In genomic region chr12:120709976-120710804, GRCh38 we compare ENCODE assay signal across 1 cellular context.
TF ChIP-seq lines count a peak whose summit lies in the region.

UNC119B (plus strand) TSS chr12:120710458; CDS start chr12:120710475, 17 bp downstream.

TF ChIP-seq in HCT116, 20 proteins besides CTCF, POLR2A, EP300 and RAD21 (continued from another document):
- TF ChIP-seq, protein P1, sequence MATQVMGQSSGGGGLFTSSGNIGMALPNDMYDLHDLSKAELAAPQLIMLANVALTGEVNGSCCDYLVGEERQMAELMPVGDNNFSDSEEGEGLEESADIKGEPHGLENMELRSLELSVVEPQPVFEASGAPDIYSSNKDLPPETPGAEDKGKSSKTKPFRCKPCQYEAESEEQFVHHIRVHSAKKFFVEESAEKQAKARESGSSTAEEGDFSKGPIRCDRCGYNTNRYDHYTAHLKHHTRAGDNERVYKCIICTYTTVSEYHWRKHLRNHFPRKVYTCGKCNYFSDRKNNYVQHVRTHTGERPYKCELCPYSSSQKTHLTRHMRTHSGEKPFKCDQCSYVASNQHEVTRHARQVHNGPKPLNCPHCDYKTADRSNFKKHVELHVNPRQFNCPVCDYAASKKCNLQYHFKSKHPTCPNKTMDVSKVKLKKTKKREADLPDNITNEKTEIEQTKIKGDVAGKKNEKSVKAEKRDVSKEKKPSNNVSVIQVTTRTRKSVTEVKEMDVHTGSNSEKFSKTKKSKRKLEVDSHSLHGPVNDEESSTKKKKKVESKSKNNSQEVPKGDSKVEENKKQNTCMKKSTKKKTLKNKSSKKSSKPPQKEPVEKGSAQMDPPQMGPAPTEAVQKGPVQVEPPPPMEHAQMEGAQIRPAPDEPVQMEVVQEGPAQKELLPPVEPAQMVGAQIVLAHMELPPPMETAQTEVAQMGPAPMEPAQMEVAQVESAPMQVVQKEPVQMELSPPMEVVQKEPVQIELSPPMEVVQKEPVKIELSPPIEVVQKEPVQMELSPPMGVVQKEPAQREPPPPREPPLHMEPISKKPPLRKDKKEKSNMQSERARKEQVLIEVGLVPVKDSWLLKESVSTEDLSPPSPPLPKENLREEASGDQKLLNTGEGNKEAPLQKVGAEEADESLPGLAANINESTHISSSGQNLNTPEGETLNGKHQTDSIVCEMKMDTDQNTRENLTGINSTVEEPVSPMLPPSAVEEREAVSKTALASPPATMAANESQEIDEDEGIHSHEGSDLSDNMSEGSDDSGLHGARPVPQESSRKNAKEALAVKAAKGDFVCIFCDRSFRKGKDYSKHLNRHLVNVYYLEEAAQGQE (IDR thresholded peaks at IDR 0.05; ENCODE audit: low read depth), result no peak
- TF ChIP-seq, protein P2, sequence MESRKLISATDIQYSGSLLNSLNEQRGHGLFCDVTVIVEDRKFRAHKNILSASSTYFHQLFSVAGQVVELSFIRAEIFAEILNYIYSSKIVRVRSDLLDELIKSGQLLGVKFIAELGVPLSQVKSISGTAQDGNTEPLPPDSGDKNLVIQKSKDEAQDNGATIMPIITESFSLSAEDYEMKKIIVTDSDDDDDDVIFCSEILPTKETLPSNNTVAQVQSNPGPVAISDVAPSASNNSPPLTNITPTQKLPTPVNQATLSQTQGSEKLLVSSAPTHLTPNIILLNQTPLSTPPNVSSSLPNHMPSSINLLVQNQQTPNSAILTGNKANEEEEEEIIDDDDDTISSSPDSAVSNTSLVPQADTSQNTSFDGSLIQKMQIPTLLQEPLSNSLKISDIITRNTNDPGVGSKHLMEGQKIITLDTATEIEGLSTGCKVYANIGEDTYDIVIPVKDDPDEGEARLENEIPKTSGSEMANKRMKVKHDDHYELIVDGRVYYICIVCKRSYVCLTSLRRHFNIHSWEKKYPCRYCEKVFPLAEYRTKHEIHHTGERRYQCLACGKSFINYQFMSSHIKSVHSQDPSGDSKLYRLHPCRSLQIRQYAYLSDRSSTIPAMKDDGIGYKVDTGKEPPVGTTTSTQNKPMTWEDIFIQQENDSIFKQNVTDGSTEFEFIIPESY (IDR thresholded peaks at IDR 0.05; ENCODE audit: extremely low read depth, insufficient replicate concordance, low read length), result no peak
- TF ChIP-seq JUND (IDR thresholded peaks at IDR 0.05) (no peak), POLR2AphosphoS5 (IDR thresholded peaks at IDR 0.05; ENCODE audit: low read depth, low read length) (peak; percentile 92)
